ENCODE assay signal across 8 cellular contexts in the genomic region with DNA sequence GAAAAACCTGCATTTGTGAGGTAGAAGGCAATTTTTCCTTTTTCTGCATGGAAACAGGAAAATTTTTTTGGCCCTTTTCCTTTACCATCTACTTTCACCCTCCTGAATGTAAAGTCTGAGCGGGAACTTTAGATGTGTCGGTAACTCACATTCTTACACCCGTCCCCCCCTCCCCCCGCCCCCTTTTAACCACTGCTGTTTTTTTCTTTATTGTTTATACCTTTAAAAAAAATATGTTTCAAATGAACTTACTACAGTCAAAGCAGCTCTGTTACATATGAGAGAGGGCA. TPM values are rescaled to one million over a fixed set of nuclear protein-coding genes. Genes with fewer than 3 reads are reported as not detected.
DNase-seq lines count a peak whose midpoint lies in the region; ATAC-seq and TF ChIP-seq lines count a peak whose summit lies in the region.

No MANE protein-coding gene starts in this region.

- intact Hi-C loops in natural killer cell (cut with micrococcal nuclease), result loop anchor here (10.0 kb wide), 1 partner anchor 541 kb away; the partner anchor contains the start of gene OPA1

- H3K9me3 ChIP-seq in HUES64 (ENCODE audit: insufficient read depth, low read depth, low read length), result no peaks in the 10 kb centered on the region

- H3K27ac Mint-ChIP-seq in natural killer cell, result peak overlapping the region in 1 of 2 donors; percentile 86

- H3K4me1 Mint-ChIP-seq in natural killer cell, result peaks cover 38 to 46% of the 10 kb centered on the region in 2 donors

- H3K36me3 Mint-ChIP-seq in natural killer cell, result no peaks in the 10 kb centered on the region

- peaks cover 59 to 66% of the 10 kb centered on the region in 2 donors for H3K27me3 Mint-ChIP-seq in natural killer cell (ENCODE audit: low read depth in 2 of 2)

- TF ChIP-seq CTCF in AG09309 (IDR thresholded peaks at IDR 0.05; ENCODE audit: control insufficient read depth, insufficient read depth, low read depth, low read length, missing control alignments), result no peak
- no peak for TF ChIP-seq CTCF in choroid plexus epithelial cell (conservative IDR thresholded peaks at IDR 0.05; ENCODE audit: low read depth, low read length)
- no peak for TF ChIP-seq CTCF in natural killer cell (IDR thresholded peaks at IDR 0.05)

- peak overlapping the region; percentile 97; the same call in 1 of the 2 replicates for H3K27ac ChIP-seq in HUES64 (ENCODE audit: low read depth, low read length)

- peaks cover 37% of the 10 kb centered on the region for H3K27me3 ChIP-seq in HUES64 (ENCODE audit: insufficient read depth, low read length)

- H3K9me3 Mint-ChIP-seq in natural killer cell, result no peaks in the 10 kb centered on the region

- peak overlapping the region; percentile 55 for H3K9ac ChIP-seq in HUES64 (ENCODE audit: low read depth, low read length)

- peak overlapping the region; percentile 93 for H3K4me3 Mint-ChIP-seq in natural killer cell

- H3K36me3 ChIP-seq in HUES64 (ENCODE audit: insufficient read depth, low read length), result peaks cover 6% of the 10 kb centered on the region; the same call in 1 of the 2 replicates

- DNase-seq in AG09309 (ENCODE audit: low read depth) (no peak), choroid plexus epithelial cell (ENCODE audit: low read depth) (no peak), natural killer cell (no peak), NCI-H510A (lab: John Stamatoyannopoulos, UW) (no peak), hepatic stellate cell (ENCODE audit: low spot score) (no peak)

- H3K4me3 ChIP-seq in AG09309 (ENCODE audit: control insufficient read depth, low read depth, low read length), result peak overlapping the region; percentile 65
- peak overlapping the region; percentile 77 for H3K4me3 ChIP-seq in HUES64 (ENCODE audit: low read length)
- peak overlapping the region; percentile 55 for H3K4me3 ChIP-seq in choroid plexus epithelial cell (ENCODE audit: low read depth, low read length)

- 0% methylated on average over 2 of the region's 4 CpGs for WGBS in HUES64

- no peak for ATAC-seq in natural killer cell
- ATAC-seq in GM19035 (IDR thresholded peaks at IDR 0.05; ENCODE audit: unreplicated experiment), result no peak
- no peak for ATAC-seq in GM18519 (IDR thresholded peaks at IDR 0.05; ENCODE audit: low FRiP score, unreplicated experiment)

- peaks cover 62% of the 10 kb centered on the region for H3K4me1 ChIP-seq in HUES64 (ENCODE audit: insufficient read depth, low read length)

RNA-seq across cellular contexts. Expression of gene HES1, which starts 0.5 kb away (rescaled TPM):
- 22.4 TPM for polyA plus RNA-seq in HUES64 (2013, experiment 1 of 2)
- polyA plus RNA-seq in HUES64 (2013, experiment 2 of 2), result 26.6 TPM
- total RNA-seq in natural killer cell, result 1 to 10 TPM; 1.5 to 4.4 (median 2.2) TPM
